28 cellular contexts compared by ENCODE assay signal in genomic region chr5:151537044-151537443, GRCh38. TPM values are rescaled to one million over a fixed set of nuclear protein-coding genes. Genes with fewer than 3 reads are reported as not detected.
"Had no signal": no experiment of that assay in that cellular context is flagged by ENCODE, and none has a peak within 500 bp of the region (broad histone marks: within the 10 kb centered on the region; RNA-seq: fewer than 3 reads in every experiment).

No MANE protein-coding gene starts in this region.

- H3K36me3 ChIP-seq: stomach, thoracic aorta, thyroid gland, tibial artery, transverse colon, upper lobe of left lung, upper lobe of right lung, uterus had no signal

- ATAC-seq: stimulated activated effector memory CD8-positive, alpha-beta T cell treated with anti-CD3 and anti-CD28 coated beads, Interleukin-12 subunit alpha, Interleukin-12 subunit beta, amount 100 ng/mL, for 72 hours; stimulated activated memory B cell treated with anti-CD40 and anti-IgM and Interleukin-4, amounts not matched to agents 10 μg/mL and 1 μg/mL and 100 μg/mL, for 72 hours; stimulated activated naive B cell treated with anti-CD40 and anti-IgM and Interleukin-4, amounts not matched to agents 10 μg/mL and 1 μg/mL and 100 μg/mL, for 72 hours; stimulated activated naive CD8-positive, alpha-beta T cell treated with anti-CD3 and anti-CD28 coated beads, Interleukin-15, amount 100 ng/mL, for 72 hours; stimulated activated naive CD8-positive, alpha-beta T cell treated with anti-CD3 and anti-CD28 coated beads, Interleukin-15, Interleukin-2, amounts not matched to agents 100 U/mL and 50 U/mL, for 24 hours; upper lobe of right lung had no signal

- H3K4me1 ChIP-seq: stomach, suprapubic skin, testis, thyroid gland, tibial artery, tibial nerve, transverse colon, upper lobe of left lung, upper lobe of right lung, uterus, vagina had no signal

- H3K27ac ChIP-seq: stomach, suprapubic skin, testis, thoracic aorta, thyroid gland, tibial artery, tibial nerve, transverse colon, upper lobe of left lung, upper lobe of right lung, uterus, vagina had no signal

- H3K4me1 Mint-ChIP-seq: stimulated activated effector memory CD8-positive, alpha-beta T cell treated with anti-CD3 and anti-CD28 coated beads, Interleukin-12 subunit alpha, Interleukin-12 subunit beta, amount 100 ng/mL, for 72 hours; stimulated activated memory B cell treated with anti-CD40 and anti-IgM and Interleukin-4, amounts not matched to agents 10 μg/mL and 1 μg/mL and 100 μg/mL, for 72 hours; stimulated activated naive B cell treated with anti-CD40 and anti-IgM and Interleukin-4, amounts not matched to agents 10 μg/mL and 1 μg/mL and 100 μg/mL, for 72 hours; stimulated activated naive CD8-positive, alpha-beta T cell treated with anti-CD3 and anti-CD28 coated beads, Interleukin-15, amount 100 ng/mL, for 72 hours had no signal

- H3K9me3 Mint-ChIP-seq: stimulated activated effector memory CD8-positive, alpha-beta T cell treated with anti-CD3 and anti-CD28 coated beads, Interleukin-12 subunit alpha, Interleukin-12 subunit beta, amount 100 ng/mL, for 72 hours; stimulated activated memory B cell treated with anti-CD40 and anti-IgM and Interleukin-4, amounts not matched to agents 10 μg/mL and 1 μg/mL and 100 μg/mL, for 72 hours; stimulated activated naive B cell treated with anti-CD40 and anti-IgM and Interleukin-4, amounts not matched to agents 10 μg/mL and 1 μg/mL and 100 μg/mL, for 72 hours; stimulated activated naive CD8-positive, alpha-beta T cell treated with anti-CD3 and anti-CD28 coated beads, Interleukin-15, amount 100 ng/mL, for 72 hours; stimulated activated naive CD8-positive, alpha-beta T cell treated with anti-CD3 and anti-CD28 coated beads, Interleukin-15, Interleukin-2, amounts not matched to agents 100 ng/mL and 50 ng/mL, for 24 hours; type B pancreatic cell had no signal

- H3K9me3 ChIP-seq: stomach, suprapubic skin, testis, thoracic aorta, thyroid gland, tibial artery, tibial nerve, transverse colon, upper lobe of left lung, upper lobe of right lung, uterus, vagina had no signal

- FAIRE-seq: urothelium cell line had no signal

- H3K27ac Mint-ChIP-seq: stimulated activated effector memory CD8-positive, alpha-beta T cell treated with anti-CD3 and anti-CD28 coated beads, Interleukin-12 subunit alpha, Interleukin-12 subunit beta, amount 100 ng/mL, for 72 hours; stimulated activated memory B cell treated with anti-CD40 and anti-IgM and Interleukin-4, amounts not matched to agents 10 μg/mL and 1 μg/mL and 100 μg/mL, for 72 hours; stimulated activated naive B cell treated with anti-CD40 and anti-IgM and Interleukin-4, amounts not matched to agents 10 μg/mL and 1 μg/mL and 100 μg/mL, for 72 hours; stimulated activated naive CD8-positive, alpha-beta T cell treated with anti-CD3 and anti-CD28 coated beads, Interleukin-15, amount 100 ng/mL, for 72 hours; stimulated activated naive CD8-positive, alpha-beta T cell treated with anti-CD3 and anti-CD28 coated beads, Interleukin-15, Interleukin-2, amounts not matched to agents 100 ng/mL and 50 ng/mL, for 24 hours; type B pancreatic cell had no signal

- H3K36me3 Mint-ChIP-seq: stimulated activated effector memory CD8-positive, alpha-beta T cell treated with anti-CD3 and anti-CD28 coated beads, Interleukin-12 subunit alpha, Interleukin-12 subunit beta, amount 100 ng/mL, for 72 hours; stimulated activated memory B cell treated with anti-CD40 and anti-IgM and Interleukin-4, amounts not matched to agents 10 μg/mL and 1 μg/mL and 100 μg/mL, for 72 hours; type B pancreatic cell had no signal

- H3K4me3 Mint-ChIP-seq: stimulated activated effector memory CD8-positive, alpha-beta T cell treated with anti-CD3 and anti-CD28 coated beads, Interleukin-12 subunit alpha, Interleukin-12 subunit beta, amount 100 ng/mL, for 72 hours; stimulated activated memory B cell treated with anti-CD40 and anti-IgM and Interleukin-4, amounts not matched to agents 10 μg/mL and 1 μg/mL and 100 μg/mL, for 72 hours; stimulated activated naive B cell treated with anti-CD40 and anti-IgM and Interleukin-4, amounts not matched to agents 10 μg/mL and 1 μg/mL and 100 μg/mL, for 72 hours; stimulated activated naive CD8-positive, alpha-beta T cell treated with anti-CD3 and anti-CD28 coated beads, Interleukin-15, amount 100 ng/mL, for 72 hours; stimulated activated naive CD8-positive, alpha-beta T cell treated with anti-CD3 and anti-CD28 coated beads, Interleukin-15, Interleukin-2, amounts not matched to agents 100 ng/mL and 50 ng/mL, for 24 hours; type B pancreatic cell had no signal

- H3K27me3 Mint-ChIP-seq: stimulated activated memory B cell treated with anti-CD40 and anti-IgM and Interleukin-4, amounts not matched to agents 10 μg/mL and 1 μg/mL and 100 μg/mL, for 72 hours; stimulated activated naive CD8-positive, alpha-beta T cell treated with anti-CD3 and anti-CD28 coated beads, Interleukin-15, amount 100 ng/mL, for 72 hours; stimulated activated naive CD8-positive, alpha-beta T cell treated with anti-CD3 and anti-CD28 coated beads, Interleukin-15, Interleukin-2, amounts not matched to agents 100 ng/mL and 50 ng/mL, for 24 hours had no signal

- H3K27me3 ChIP-seq: stomach, suprapubic skin, testis, thyroid gland, tibial artery, tibial nerve, transverse colon, upper lobe of left lung, upper lobe of right lung, uterus, vagina had no signal

- H3K4me3 ChIP-seq: stomach, suprapubic skin, testis, thoracic aorta, thyroid gland, tibial artery, tibial nerve, transverse colon, upper lobe of left lung, upper lobe of right lung, uterus, vagina had no signal

- DNase-seq: stimulated activated CD4-positive, alpha-beta T cell treated with anti-CD3 and anti-CD28 coated beads, Interleukin-2, amount 100 ng/mL, for 48 hours; stimulated activated CD4-positive, alpha-beta T cell treated with anti-CD3 and anti-CD28 coated beads, Interleukin-4, amount 100 ng/mL, for 1 hour; stimulated activated CD4-positive, alpha-beta T cell treated with anti-CD3 and anti-CD28 coated beads, Interleukin-4, amount 100 ng/mL, for 24 hours; stimulated activated CD4-positive, alpha-beta T cell treated with anti-CD3 and anti-CD28 coated beads, Interleukin-4, amount 100 ng/mL, for 4 hours; stimulated activated CD8-positive, alpha-beta memory T cell treated with anti-CD3 and anti-CD28 coated beads, Interleukin-4, amount 100 ng/mL, for 48 hours; stimulated activated naive B cell treated with anti-CD40 and anti-IgM and Interleukin-4, amounts not matched to agents 10 μg/mL and 1 μg/mL and 100 μg/mL, for 72 hours; stimulated activated naive CD4-positive, alpha-beta T cell; stimulated activated naive CD4-positive, alpha-beta T cell treated with Interleukin-2 at 50 U/mL for 16 hours; stimulated activated naive CD8-positive, alpha-beta T cell treated with anti-CD3 and anti-CD28 coated beads, Interleukin-15, amount 100 ng/mL, for 72 hours; stimulated activated naive CD8-positive, alpha-beta T cell treated with anti-CD3 and anti-CD28 coated beads, Interleukin-15, Interleukin-2, amounts not matched to agents 100 U/mL and 50 U/mL, for 24 hours; stomach; testis; thyroid gland; tibial artery; transverse colon; trophoblast cell; upper lobe of left lung; upper lobe of right lung; uterus had no signal

RNA-seq across cellular contexts. Expression of gene FAT2, which starts 54.1 kb away (rescaled TPM):
- total RNA-seq: transverse colon had no signal
